ENCODE assay signal across 23 cellular contexts in genomic region chr3:138682674-138683073, GRCh38.
DNase-seq lines count a peak whose midpoint lies in the region; ATAC-seq and TF ChIP-seq lines count a peak whose summit lies in the region.
"Had no signal": no experiment of that assay in that cellular context is flagged by ENCODE, and none has a peak within 500 bp of the region (broad histone marks: within the 10 kb centered on the region; RNA-seq: fewer than 3 reads in every experiment).

No MANE protein-coding gene starts in this region.

- H3K4me1 ChIP-seq in vagina: no peaks in the 10 kb centered on the region
- H3K4me1 ChIP-seq: BE2C had no signal

- ATAC-seq in activated naive CD8-positive, alpha-beta T cell treated with anti-CD3 and anti-CD28 coated beads, Interleukin-2, amount 50 U/mL, for 24 hours: no peak
- no peak for ATAC-seq in stimulated activated effector memory CD8-positive, alpha-beta T cell treated with anti-CD3 and anti-CD28 coated beads, Interleukin-12 subunit alpha, Interleukin-12 subunit beta, amount 100 ng/mL, for 72 hours

- intact Hi-C loops in vagina (cut with DNase I): no loop called here

- peaks cover 34% of the 10 kb centered on the region for H3K36me3 Mint-ChIP-seq in nephron progenitor cell (ENCODE audit: low read depth)
- peaks cover 17% of the 10 kb centered on the region for H3K36me3 Mint-ChIP-seq in activated naive CD8-positive, alpha-beta T cell treated with anti-CD3 and anti-CD28 coated beads, Interleukin-2, amount 50 U/mL, for 24 hours (ENCODE audit: low read depth)
- H3K36me3 Mint-ChIP-seq in stimulated activated effector memory CD8-positive, alpha-beta T cell treated with anti-CD3 and anti-CD28 coated beads, Interleukin-12 subunit alpha, Interleukin-12 subunit beta, amount 100 ng/mL, for 72 hours: peaks cover 72% of the 10 kb centered on the region

- H3K4me1 Mint-ChIP-seq in nephron progenitor cell: peaks cover 37% of the 10 kb centered on the region
- H3K4me1 Mint-ChIP-seq in activated naive CD8-positive, alpha-beta T cell treated with anti-CD3 and anti-CD28 coated beads, Interleukin-2, amount 50 U/mL, for 24 hours: peaks cover 13% of the 10 kb centered on the region
- H3K4me1 Mint-ChIP-seq in stimulated activated effector memory CD8-positive, alpha-beta T cell treated with anti-CD3 and anti-CD28 coated beads, Interleukin-12 subunit alpha, Interleukin-12 subunit beta, amount 100 ng/mL, for 72 hours: peaks cover 10% of the 10 kb centered on the region

- no peaks in the 10 kb centered on the region for H3K27me3 ChIP-seq in vagina
- H3K27me3 ChIP-seq: BE2C; BLaER1 treated with 17β-estradiol and CSF1 and Interleukin-3, amounts not matched to agents 10 nM and 100 nM had no signal

- peaks cover 3 to 9% of the 10 kb centered on the region in 2 donors for H3K36me3 ChIP-seq in vagina
- H3K36me3 ChIP-seq: BE2C had no signal

- H3K4me3 Mint-ChIP-seq in nephron progenitor cell: no peak overlapping the region
- H3K4me3 Mint-ChIP-seq in activated naive CD8-positive, alpha-beta T cell treated with anti-CD3 and anti-CD28 coated beads, Interleukin-2, amount 50 U/mL, for 24 hours: no peak overlapping the region
- no peak overlapping the region for H3K4me3 Mint-ChIP-seq in stimulated activated effector memory CD8-positive, alpha-beta T cell treated with anti-CD3 and anti-CD28 coated beads, Interleukin-12 subunit alpha, Interleukin-12 subunit beta, amount 100 ng/mL, for 72 hours
- H3K4me3 Mint-ChIP-seq: CD14-positive monocyte; CD4-positive, alpha-beta T cell; CD8-positive, alpha-beta memory T cell had no signal

- H3K27ac ChIP-seq in VCaP (peak overlapping the region; percentile 52; the same call in 1 of the 2 replicates), vagina (no peak overlapping the region)
- H3K27ac ChIP-seq: 22Rv1, GM23248 had no signal

- TF ChIP-seq CTCF in VCaP (conservative IDR thresholded peaks at IDR 0.05) (no peak), nephron progenitor cell (IDR thresholded peaks at IDR 0.05) (no peak), vagina (IDR thresholded peaks at IDR 0.05) (no peak)

- no peaks in the 10 kb centered on the region for H3K9me3 Mint-ChIP-seq in nephron progenitor cell
- H3K9me3 Mint-ChIP-seq in activated naive CD8-positive, alpha-beta T cell treated with anti-CD3 and anti-CD28 coated beads, Interleukin-2, amount 50 U/mL, for 24 hours: no peaks in the 10 kb centered on the region
- no peaks in the 10 kb centered on the region for H3K9me3 Mint-ChIP-seq in stimulated activated effector memory CD8-positive, alpha-beta T cell treated with anti-CD3 and anti-CD28 coated beads, Interleukin-12 subunit alpha, Interleukin-12 subunit beta, amount 100 ng/mL, for 72 hours
- H3K9me3 Mint-ChIP-seq: CD4-positive, alpha-beta T cell; CD8-positive, alpha-beta memory T cell had no signal

- H3K9me3 ChIP-seq in vagina: no peaks in the 10 kb centered on the region
- H3K9me3 ChIP-seq: BE2C had no signal

- peak overlapping the region; percentile 7 for H3K27ac Mint-ChIP-seq in nephron progenitor cell
- no peak overlapping the region for H3K27ac Mint-ChIP-seq in activated naive CD8-positive, alpha-beta T cell treated with anti-CD3 and anti-CD28 coated beads, Interleukin-2, amount 50 U/mL, for 24 hours
- no peak overlapping the region for H3K27ac Mint-ChIP-seq in stimulated activated effector memory CD8-positive, alpha-beta T cell treated with anti-CD3 and anti-CD28 coated beads, Interleukin-12 subunit alpha, Interleukin-12 subunit beta, amount 100 ng/mL, for 72 hours
- H3K27ac Mint-ChIP-seq: CD4-positive, alpha-beta T cell; CD8-positive, alpha-beta memory T cell had no signal

- TF ChIP-seq POLR2A in vagina (IDR thresholded peaks at IDR 0.05): no peak

- DNase-seq in DMS 273 (lab: John Stamatoyannopoulos, UW; ENCODE audit: unreplicated experiment) (peak; percentile 55), DMS 273 treated with DMSO at 0.1 percent for 48 hours (lab: John Stamatoyannopoulos, UW) (no peak), nephron progenitor cell (no peak), GM19238 (ENCODE audit: insufficient read length, low spot score) (no peak), vagina (ENCODE audit: extremely low spot score in 2 of 2) (no peak)
- no peak for DNase-seq in activated naive CD8-positive, alpha-beta T cell treated with anti-CD3 and anti-CD28 coated beads, Interleukin-2, amount 50 U/mL, for 24 hours
- no peak for DNase-seq in stimulated activated effector memory CD8-positive, alpha-beta T cell treated with anti-CD3 and anti-CD28 coated beads, Interleukin-12 subunit alpha, Interleukin-12 subunit beta, amount 100 ng/mL, for 72 hours (ENCODE audit: low spot score in 2 of 2)
- DNase-seq: ACHN; AML-193; BE2C; CD4-positive, alpha-beta T cell; CD8-positive, alpha-beta memory T cell; DMS153; DND-41; EL; GDM1; GM23248; H7; HCEC 1CT had no signal

- H3K4me3 ChIP-seq in vagina: no peak overlapping the region
- H3K4me3 ChIP-seq: BLaER1 treated with 17β-estradiol and CSF1 and Interleukin-3, amounts not matched to agents 10 nM and 100 nM; GM23248 had no signal

- H3K27me3 Mint-ChIP-seq in nephron progenitor cell (ENCODE audit: low read depth, poor library complexity): no peaks in the 10 kb centered on the region
- H3K27me3 Mint-ChIP-seq in activated naive CD8-positive, alpha-beta T cell treated with anti-CD3 and anti-CD28 coated beads, Interleukin-2, amount 50 U/mL, for 24 hours: no peaks in the 10 kb centered on the region
- H3K27me3 Mint-ChIP-seq: CD4-positive, alpha-beta T cell; CD8-positive, alpha-beta memory T cell had no signal
